Comparison of ENCODE assay signal across 1 cellular context in the genomic region with DNA sequence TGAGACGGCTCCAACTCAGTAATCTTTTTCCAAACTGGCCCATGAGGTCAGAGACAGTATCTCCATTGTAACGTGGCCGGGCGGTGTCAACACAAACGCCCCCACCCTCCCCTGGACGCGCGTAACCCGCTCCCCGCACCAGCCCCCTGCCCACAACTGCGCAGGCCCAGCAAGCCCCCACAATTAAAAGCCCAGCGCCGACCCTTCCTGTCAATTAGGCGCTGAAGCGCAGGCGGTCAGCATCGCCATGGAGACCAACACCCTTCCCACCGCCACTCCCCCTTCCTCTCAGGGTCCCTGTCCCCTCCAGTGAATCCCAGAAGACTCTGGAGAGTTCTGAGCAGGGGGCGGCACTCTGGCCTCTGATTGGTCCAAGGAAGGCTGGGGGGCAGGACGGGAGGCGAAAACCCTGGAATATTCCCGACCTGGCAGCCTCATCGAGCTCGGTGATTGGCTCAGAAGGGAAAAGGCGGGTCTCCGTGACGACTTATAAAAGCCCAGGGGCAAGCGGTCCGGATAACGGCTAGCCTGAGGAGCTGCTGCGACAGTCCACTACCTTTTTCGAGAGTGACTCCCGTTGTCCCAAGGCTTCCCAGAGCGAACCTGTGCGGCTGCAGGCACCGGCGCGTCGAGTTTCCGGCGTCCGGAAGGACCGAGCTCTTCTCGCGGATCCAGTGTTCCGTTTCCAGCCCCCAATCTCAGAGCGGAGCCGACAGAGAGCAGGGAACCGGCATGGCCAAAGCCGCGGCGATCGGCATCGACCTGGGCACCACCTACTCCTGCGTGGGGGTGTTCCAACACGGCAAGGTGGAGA.
TF ChIP-seq lines count a peak whose summit lies in the region.

A gene (plus strand): TSS at position 519 of the 814 bp plus-strand sequence. CDS start 214 bp downstream, at position 733.
A gene (minus strand): TSS at position 259 of the 814 bp plus-strand sequence. CDS start 3,311 bp downstream, outside the sequence.

TF ChIP-seq in GM12878, 131 proteins besides CTCF, POLR2A, EP300 and RAD21 (continued from another document and continues in another):
- TF ChIP-seq, protein P1, sequence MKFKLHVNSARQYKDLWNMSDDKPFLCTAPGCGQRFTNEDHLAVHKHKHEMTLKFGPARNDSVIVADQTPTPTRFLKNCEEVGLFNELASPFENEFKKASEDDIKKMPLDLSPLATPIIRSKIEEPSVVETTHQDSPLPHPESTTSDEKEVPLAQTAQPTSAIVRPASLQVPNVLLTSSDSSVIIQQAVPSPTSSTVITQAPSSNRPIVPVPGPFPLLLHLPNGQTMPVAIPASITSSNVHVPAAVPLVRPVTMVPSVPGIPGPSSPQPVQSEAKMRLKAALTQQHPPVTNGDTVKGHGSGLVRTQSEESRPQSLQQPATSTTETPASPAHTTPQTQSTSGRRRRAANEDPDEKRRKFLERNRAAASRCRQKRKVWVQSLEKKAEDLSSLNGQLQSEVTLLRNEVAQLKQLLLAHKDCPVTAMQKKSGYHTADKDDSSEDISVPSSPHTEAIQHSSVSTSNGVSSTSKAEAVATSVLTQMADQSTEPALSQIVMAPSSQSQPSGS (IDR thresholded peaks at IDR 0.05; ENCODE audit: low read length), result no peak
- TF ChIP-seq YY1 (IDR thresholded peaks at IDR 0.05; ENCODE audit: low read depth, low read length) (0 out of 2 replicates have a peak, but pooled peaks have one; percentile 7), KLF5 (IDR thresholded peaks at IDR 0.05; ENCODE audit: partially characterized antibody) (no peak), RFX5 (IDR thresholded peaks at IDR 0.05; ENCODE audit: low read depth, low read length) (no peak), RBBP5 (conservative IDR thresholded peaks at IDR 0.05) (no peak), GATAD2B (conservative IDR thresholded peaks at IDR 0.05; ENCODE audit: low read depth) (peak; percentile 62; the same call in 1 of the 2 replicates), RB1 (IDR thresholded peaks at IDR 0.05; ENCODE audit: borderline replicate concordance) (no peak; the same call in 1 of the 2 replicates), STAT3 (IDR thresholded peaks at IDR 0.05; ENCODE audit: low read depth, low read length) (no peak), TBL1XR1 (IDR thresholded peaks at IDR 0.05; ENCODE audit: low read depth, low read length) (no peak), POLR2AphosphoS5 (IDR thresholded peaks at IDR 0.05; ENCODE audit: low read length) (peak; percentile 93), BHLHE40 (IDR thresholded peaks at IDR 0.05; ENCODE audit: borderline replicate concordance in 1 of 2, low read depth in 2 of 2, low read length in 1 of 2) (no peak), NRF1 (conservative IDR thresholded peaks at IDR 0.05; ENCODE audit: low read depth, low read length) (no peak), IKZF1 (conservative IDR thresholded peaks at IDR 0.05) (peak; percentile 65), SUPT20H (IDR thresholded peaks at IDR 0.05; ENCODE audit: borderline replicate concordance, control insufficient read depth, low read depth, low read length) (no peak), CREM (IDR thresholded peaks at IDR 0.05; ENCODE audit: low read depth) (no peak), NBN (IDR thresholded peaks at IDR 0.05) (0 out of 2 replicates have a peak, but pooled peaks have one; percentile 35), POU2F2 (IDR thresholded peaks at IDR 0.05; ENCODE audit: borderline replicate concordance, low read depth, low read length) (peak; percentile 45; the same call in 1 of the 3 replicates), POLR2AphosphoS2 (IDR thresholded peaks at IDR 0.05; ENCODE audit: low read depth, low read length) (0 out of 2 replicates have a peak, but pooled peaks have one; percentile 64), MYB (IDR thresholded peaks at IDR 0.05; ENCODE audit: borderline replicate concordance, low read depth, low read length) (no peak), MXI1 (IDR thresholded peaks at IDR 0.05; ENCODE audit: low read depth, low read length) (0 out of 2 replicates have a peak, but pooled peaks have one; percentile 30), CREB1 (IDR thresholded peaks at IDR 0.05; ENCODE audit: low read depth) (no peak), ZNF622 (IDR thresholded peaks at IDR 0.05) (no peak), NFYA (IDR thresholded peaks at IDR 0.05; ENCODE audit: borderline replicate concordance, low read depth, low read length) (no peak), SP1 (IDR thresholded peaks at IDR 0.05; ENCODE audit: low read depth, low read length) (peak; percentile 12), CHD4 (IDR thresholded peaks at IDR 0.05) (no peak), BACH1 (IDR thresholded peaks at IDR 0.05; ENCODE audit: borderline replicate concordance) (peak; percentile 81; the same call in 1 of the 2 replicates), TCF3 (IDR thresholded peaks at IDR 0.05; ENCODE audit: borderline replicate concordance, insufficient read depth, low read depth, low read length) (no peak), LARP7 (IDR thresholded peaks at IDR 0.05) (peak; percentile 58; the same call in 1 of the 2 replicates), KAT2A (conservative IDR thresholded peaks at IDR 0.05; ENCODE audit: control insufficient read depth, low read depth, low read length) (no peak)
- TF ChIP-seq, protein P2, sequence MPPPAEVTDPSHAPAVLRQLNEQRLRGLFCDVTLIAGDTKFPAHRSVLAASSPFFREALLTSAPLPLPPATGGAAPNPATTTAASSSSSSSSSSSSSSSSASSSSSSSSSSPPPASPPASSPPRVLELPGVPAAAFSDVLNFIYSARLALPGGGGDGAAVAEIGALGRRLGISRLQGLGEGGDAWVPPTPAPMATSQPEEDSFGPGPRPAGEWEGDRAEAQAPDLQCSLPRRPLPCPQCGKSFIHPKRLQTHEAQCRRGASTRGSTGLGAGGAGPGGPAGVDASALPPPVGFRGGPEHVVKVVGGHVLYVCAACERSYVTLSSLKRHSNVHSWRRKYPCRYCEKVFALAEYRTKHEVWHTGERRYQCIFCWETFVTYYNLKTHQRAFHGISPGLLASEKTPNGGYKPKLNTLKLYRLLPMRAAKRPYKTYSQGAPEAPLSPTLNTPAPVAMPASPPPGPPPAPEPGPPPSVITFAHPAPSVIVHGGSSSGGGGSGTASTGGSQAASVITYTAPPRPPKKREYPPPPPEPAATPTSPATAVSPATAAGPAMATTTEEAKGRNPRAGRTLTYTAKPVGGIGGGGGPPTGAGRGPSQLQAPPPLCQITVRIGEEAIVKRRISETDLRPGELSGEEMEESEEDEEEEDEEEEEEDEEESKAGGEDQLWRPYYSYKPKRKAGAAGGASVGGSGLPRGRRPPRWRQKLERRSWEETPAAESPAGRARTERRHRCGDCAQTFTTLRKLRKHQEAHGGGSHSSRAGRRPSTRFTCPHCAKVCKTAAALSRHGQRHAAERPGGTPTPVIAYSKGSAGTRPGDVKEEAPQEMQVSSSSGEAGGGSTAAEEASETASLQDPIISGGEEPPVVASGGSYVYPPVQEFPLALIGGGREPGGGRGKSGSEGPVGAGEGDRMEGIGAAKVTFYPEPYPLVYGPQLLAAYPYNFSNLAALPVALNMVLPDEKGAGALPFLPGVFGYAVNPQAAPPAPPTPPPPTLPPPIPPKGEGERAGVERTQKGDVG (CRISPR knock-in tag; IDR thresholded peaks at IDR 0.05), result no peak
- TF ChIP-seq, protein P3, sequence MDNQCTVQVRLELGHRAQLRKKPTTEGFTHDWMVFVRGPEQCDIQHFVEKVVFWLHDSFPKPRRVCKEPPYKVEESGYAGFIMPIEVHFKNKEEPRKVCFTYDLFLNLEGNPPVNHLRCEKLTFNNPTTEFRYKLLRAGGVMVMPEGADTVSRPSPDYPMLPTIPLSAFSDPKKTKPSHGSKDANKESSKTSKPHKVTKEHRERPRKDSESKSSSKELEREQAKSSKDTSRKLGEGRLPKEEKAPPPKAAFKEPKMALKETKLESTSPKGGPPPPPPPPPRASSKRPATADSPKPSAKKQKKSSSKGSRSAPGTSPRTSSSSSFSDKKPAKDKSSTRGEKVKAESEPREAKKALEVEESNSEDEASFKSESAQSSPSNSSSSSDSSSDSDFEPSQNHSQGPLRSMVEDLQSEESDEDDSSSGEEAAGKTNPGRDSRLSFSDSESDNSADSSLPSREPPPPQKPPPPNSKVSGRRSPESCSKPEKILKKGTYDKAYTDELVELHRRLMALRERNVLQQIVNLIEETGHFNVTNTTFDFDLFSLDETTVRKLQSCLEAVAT (IDR thresholded peaks at IDR 0.05), result peak; percentile 51; the same call in 1 of the 2 replicates
- TF ChIP-seq, protein P4, sequence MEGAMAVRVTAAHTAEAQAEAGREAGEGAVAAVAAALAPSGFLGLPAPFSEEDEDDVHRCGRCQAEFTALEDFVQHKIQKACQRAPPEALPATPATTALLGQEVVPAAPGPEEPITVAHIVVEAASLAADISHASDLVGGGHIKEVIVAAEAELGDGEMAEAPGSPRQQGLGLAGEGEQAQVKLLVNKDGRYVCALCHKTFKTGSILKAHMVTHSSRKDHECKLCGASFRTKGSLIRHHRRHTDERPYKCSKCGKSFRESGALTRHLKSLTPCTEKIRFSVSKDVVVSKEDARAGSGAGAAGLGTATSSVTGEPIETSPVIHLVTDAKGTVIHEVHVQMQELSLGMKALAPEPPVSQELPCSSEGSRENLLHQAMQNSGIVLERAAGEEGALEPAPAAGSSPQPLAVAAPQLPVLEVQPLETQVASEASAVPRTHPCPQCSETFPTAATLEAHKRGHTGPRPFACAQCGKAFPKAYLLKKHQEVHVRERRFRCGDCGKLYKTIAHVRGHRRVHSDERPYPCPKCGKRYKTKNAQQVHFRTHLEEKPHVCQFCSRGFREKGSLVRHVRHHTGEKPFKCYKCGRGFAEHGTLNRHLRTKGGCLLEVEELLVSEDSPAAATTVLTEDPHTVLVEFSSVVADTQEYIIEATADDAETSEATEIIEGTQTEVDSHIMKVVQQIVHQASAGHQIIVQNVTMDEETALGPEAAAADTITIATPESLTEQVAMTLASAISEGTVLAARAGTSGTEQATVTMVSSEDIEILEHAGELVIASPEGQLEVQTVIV (IDR thresholded peaks at IDR 0.05; ENCODE audit: borderline replicate concordance, partially characterized antibody), result no peak
- TF ChIP-seq, protein P5, sequence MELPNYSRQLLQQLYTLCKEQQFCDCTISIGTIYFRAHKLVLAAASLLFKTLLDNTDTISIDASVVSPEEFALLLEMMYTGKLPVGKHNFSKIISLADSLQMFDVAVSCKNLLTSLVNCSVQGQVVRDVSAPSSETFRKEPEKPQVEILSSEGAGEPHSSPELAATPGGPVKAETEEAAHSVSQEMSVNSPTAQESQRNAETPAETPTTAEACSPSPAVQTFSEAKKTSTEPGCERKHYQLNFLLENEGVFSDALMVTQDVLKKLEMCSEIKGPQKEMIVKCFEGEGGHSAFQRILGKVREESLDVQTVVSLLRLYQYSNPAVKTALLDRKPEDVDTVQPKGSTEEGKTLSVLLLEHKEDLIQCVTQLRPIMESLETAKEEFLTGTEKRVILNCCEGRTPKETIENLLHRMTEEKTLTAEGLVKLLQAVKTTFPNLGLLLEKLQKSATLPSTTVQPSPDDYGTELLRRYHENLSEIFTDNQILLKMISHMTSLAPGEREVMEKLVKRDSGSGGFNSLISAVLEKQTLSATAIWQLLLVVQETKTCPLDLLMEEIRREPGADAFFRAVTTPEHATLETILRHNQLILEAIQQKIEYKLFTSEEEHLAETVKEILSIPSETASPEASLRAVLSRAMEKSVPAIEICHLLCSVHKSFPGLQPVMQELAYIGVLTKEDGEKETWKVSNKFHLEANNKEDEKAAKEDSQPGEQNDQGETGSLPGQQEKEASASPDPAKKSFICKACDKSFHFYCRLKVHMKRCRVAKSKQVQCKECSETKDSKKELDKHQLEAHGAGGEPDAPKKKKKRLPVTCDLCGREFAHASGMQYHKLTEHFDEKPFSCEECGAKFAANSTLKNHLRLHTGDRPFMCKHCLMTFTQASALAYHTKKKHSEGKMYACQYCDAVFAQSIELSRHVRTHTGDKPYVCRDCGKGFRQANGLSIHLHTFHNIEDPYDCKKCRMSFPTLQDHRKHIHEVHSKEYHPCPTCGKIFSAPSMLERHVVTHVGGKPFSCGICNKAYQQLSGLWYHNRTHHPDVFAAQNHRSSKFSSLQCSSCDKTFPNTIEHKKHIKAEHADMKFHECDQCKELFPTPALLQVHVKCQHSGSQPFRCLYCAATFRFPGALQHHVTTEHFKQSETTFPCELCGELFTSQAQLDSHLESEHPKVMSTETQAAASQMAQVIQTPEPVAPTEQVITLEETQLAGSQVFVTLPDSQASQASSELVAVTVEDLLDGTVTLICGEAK (IDR thresholded peaks at IDR 0.05; ENCODE audit: borderline replicate concordance), result peak; percentile 62; the same call in 1 of the 2 replicates
- TF ChIP-seq, protein P6, sequence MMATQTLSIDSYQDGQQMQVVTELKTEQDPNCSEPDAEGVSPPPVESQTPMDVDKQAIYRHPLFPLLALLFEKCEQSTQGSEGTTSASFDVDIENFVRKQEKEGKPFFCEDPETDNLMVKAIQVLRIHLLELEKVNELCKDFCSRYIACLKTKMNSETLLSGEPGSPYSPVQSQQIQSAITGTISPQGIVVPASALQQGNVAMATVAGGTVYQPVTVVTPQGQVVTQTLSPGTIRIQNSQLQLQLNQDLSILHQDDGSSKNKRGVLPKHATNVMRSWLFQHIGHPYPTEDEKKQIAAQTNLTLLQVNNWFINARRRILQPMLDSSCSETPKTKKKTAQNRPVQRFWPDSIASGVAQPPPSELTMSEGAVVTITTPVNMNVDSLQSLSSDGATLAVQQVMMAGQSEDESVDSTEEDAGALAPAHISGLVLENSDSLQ (IDR thresholded peaks at IDR 0.05), result peak; percentile 52; the same call in 1 of the 2 replicates
- TF ChIP-seq, protein P7, sequence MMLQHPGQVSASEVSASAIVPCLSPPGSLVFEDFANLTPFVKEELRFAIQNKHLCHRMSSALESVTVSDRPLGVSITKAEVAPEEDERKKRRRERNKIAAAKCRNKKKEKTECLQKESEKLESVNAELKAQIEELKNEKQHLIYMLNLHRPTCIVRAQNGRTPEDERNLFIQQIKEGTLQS (IDR thresholded peaks at IDR 0.05; ENCODE audit: borderline replicate concordance, extremely low read depth, low read depth, low read length), result no peak
- TF ChIP-seq, protein P8, sequence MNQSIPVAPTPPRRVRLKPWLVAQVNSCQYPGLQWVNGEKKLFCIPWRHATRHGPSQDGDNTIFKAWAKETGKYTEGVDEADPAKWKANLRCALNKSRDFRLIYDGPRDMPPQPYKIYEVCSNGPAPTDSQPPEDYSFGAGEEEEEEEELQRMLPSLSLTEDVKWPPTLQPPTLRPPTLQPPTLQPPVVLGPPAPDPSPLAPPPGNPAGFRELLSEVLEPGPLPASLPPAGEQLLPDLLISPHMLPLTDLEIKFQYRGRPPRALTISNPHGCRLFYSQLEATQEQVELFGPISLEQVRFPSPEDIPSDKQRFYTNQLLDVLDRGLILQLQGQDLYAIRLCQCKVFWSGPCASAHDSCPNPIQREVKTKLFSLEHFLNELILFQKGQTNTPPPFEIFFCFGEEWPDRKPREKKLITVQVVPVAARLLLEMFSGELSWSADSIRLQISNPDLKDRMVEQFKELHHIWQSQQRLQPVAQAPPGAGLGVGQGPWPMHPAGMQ (IDR thresholded peaks at IDR 0.05; ENCODE audit: borderline replicate concordance), result no peak
- TF ChIP-seq, protein P9, sequence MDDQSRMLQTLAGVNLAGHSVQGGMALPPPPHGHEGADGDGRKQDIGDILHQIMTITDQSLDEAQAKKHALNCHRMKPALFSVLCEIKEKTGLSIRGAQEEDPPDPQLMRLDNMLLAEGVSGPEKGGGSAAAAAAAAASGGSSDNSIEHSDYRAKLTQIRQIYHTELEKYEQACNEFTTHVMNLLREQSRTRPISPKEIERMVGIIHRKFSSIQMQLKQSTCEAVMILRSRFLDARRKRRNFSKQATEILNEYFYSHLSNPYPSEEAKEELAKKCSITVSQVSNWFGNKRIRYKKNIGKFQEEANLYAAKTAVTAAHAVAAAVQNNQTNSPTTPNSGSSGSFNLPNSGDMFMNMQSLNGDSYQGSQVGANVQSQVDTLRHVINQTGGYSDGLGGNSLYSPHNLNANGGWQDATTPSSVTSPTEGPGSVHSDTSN (IDR thresholded peaks at IDR 0.05; ENCODE audit: insufficient replicate concordance, low read depth, low read length), result no peak
